In the genomic region with DNA sequence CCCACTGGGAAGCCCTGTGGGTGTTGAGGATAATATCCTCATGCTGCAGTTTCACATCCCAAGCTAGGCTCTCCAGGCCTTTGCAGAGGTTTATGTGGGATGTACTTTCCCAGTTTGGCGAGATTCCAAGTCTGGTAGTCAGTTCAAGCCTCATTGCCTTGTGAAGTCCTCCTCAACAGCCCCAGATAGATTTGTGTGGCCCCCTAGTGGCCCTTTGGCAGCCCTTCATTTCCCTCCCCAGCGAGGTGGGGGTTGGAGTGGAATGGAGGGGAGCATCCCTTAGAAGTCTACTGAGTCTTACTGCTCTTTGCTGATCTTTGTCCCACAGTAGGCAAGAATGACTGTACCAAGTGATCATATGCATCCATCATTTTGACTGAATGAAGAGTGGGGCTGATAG, we compare ENCODE assay signal across 9 cellular contexts.
DNase-seq lines count a peak whose midpoint lies in the region; ATAC-seq, FAIRE-seq and TF ChIP-seq lines count a peak whose summit lies in the region.
"Had no signal": no experiment of that assay in that cellular context is flagged by ENCODE, and none has a peak within 500 bp of the region (broad histone marks: within the 10 kb centered on the region; RNA-seq: fewer than 3 reads in every experiment).

No MANE protein-coding gene starts in this region.

- TF ChIP-seq EP300 in K562 (IDR thresholded peaks at IDR 0.05; ENCODE audit: low read length) (no peak), transverse colon (IDR thresholded peaks at IDR 0.05; ENCODE audit: low read depth) (no peak)

- CTCF ChIA-PET in K562 (lab: Yijun Ruan, JAX; ENCODE audit: low intra/inter-chr PET ratio): no interaction called here

- BruUV-seq in K562 (replicated peaks; lab: Mats Ljungman, UMichigan): no TSS peak

- H3K9ac ChIP-seq in K562 (ENCODE audit: insufficient read depth in 1 of 2, low read depth in 2 of 2, low read length in 2 of 2): no peak overlapping the region

- TF ChIP-seq POLR2A in K562 (conservative IDR thresholded peaks at IDR 0.05) (no peak), esophagus squamous epithelium (IDR thresholded peaks at IDR 0.05) (no peak), transverse colon (IDR thresholded peaks at IDR 0.05) (no peak)

- no peak overlapping the region for H3K27ac ChIP-seq in DOHH2 (ENCODE audit: low read depth, low read length)
- H3K27ac ChIP-seq in K562 (ENCODE audit: extremely low read depth, low read depth, low read length): no peak overlapping the region
- H3K27ac ChIP-seq in esophagus squamous epithelium: no peak overlapping the region
- no peak overlapping the region for H3K27ac ChIP-seq in transverse colon

- H3K9me2 ChIP-seq in DOHH2 (replicated peaks; ENCODE audit: control insufficient read depth, low read length): no peaks in the 10 kb centered on the region

- POLR2A ChIA-PET in K562 (lab: Yijun Ruan, JAX): no interaction called here

- FAIRE-seq in K562 (lab: Jason Lieb, UNC): no peak

- TF ChIP-seq CTCF in DOHH2 (IDR thresholded peaks at IDR 0.05; ENCODE audit: low read depth, low read length, poor library complexity, severe bottlenecking) (peak; percentile 72), K562 (IDR thresholded peaks at IDR 0.05 in 2 of 3, conservative IDR thresholded peaks at IDR 0.05 in 1 of 3; ENCODE audit: insufficient read depth in 2 of 3, low read depth in 1 of 3, low read length in 3 of 3) (0 out of 6 replicates have a peak, but pooled peaks of 1 of the 3 experiments have one; percentile 20), esophagus squamous epithelium (IDR thresholded peaks at IDR 0.05) (peak in 1 of 6 experiments; percentile 13), transverse colon (IDR thresholded peaks at IDR 0.05) (peak in 2 of 5 experiments; percentile 29 to 30)

- DNase-seq in NCI-H1105 treated with DMSO at 0.1 percent for 48 hours (lab: John Stamatoyannopoulos, UW): peak; percentile 25
- DNase-seq in K562 (ENCODE audit: extremely low read depth in 1 of 4, low spot score in 3 of 4): peak; percentile 5 to 33 (median 18)
- peak; percentile 85 for DNase-seq in kidney glomerular epithelial cell (lab: John Stamatoyannopoulos, UW)
- no peak for DNase-seq in activated T-cell treated with anti-CD3 and anti-CD28 coated beads, Interleukin-2, amount 50 U/mL, for 48 hours
- no peak for DNase-seq in activated CD8-positive, alpha-beta memory T cell treated with anti-CD3 and anti-CD28 coated beads, Interleukin-2, amount 50 U/mL, for 48 hours
- DNase-seq in esophagus squamous epithelium (lab: John Stamatoyannopoulos, UW): no peak
- DNase-seq in transverse colon: no peak
- DNase-seq: naive B cell had no signal

- no peaks in the 10 kb centered on the region for H3K79me2 ChIP-seq in DOHH2 (ENCODE audit: control insufficient read depth, low read length)
- H3K79me2 ChIP-seq in K562 (ENCODE audit: control insufficient read depth, insufficient read depth, low read length): no peaks in the 10 kb centered on the region

- H3K4me3 ChIP-seq in DOHH2 (ENCODE audit: low read length): no peak overlapping the region
- no peak overlapping the region for H3K4me3 ChIP-seq in K562
- H3K4me3 ChIP-seq in esophagus squamous epithelium: no peak overlapping the region
- H3K4me3 ChIP-seq in transverse colon: no peak overlapping the region

- ATAC-seq in K562: no peak

- H3K4me1 ChIP-seq in DOHH2 (ENCODE audit: control insufficient read depth, low read length) (no peaks in the 10 kb centered on the region), K562 (replicated peaks in 1 of 2; ENCODE audit: control insufficient read depth in 2 of 2, insufficient read depth in 2 of 2, low read length in 2 of 2) (no peaks in the 10 kb centered on the region), esophagus squamous epithelium (no peaks in the 10 kb centered on the region), transverse colon (no peaks in the 10 kb centered on the region)

- 0% methylated on average over 2 of the region's 2 CpGs for WGBS in K562 (ENCODE audit: insufficient coverage, low coverage, missing lambda C conversion rate)
- WGBS in esophagus squamous epithelium, 2 donors: 25 to 38% methylated on average over 1 of the region's 2 CpGs
- WGBS in transverse colon (ENCODE audit: low coverage in 1 of 2), 2 donors: 18% methylated on average over 2 of the region's 2 CpGs; no CpG with 5 or more reads in 1 of the 2 donors

- H3K27me3 ChIP-seq in DOHH2 (ENCODE audit: control insufficient read depth, low read length) (no peaks in the 10 kb centered on the region), K562 (ENCODE audit: control insufficient read depth in 2 of 2, insufficient read depth in 2 of 2, low read length in 2 of 2) (no peaks in the 10 kb centered on the region), esophagus squamous epithelium (no peaks in the 10 kb centered on the region), transverse colon (no peaks in the 10 kb centered on the region)

- in situ Hi-C loops in K562 (cut with MboI) (no loop called here), transverse colon (cut with MboI; ENCODE audit: low pct_ligation_motif_present in 1 of 4, low pct_unique_long_range_greater_than_20kb in 1 of 4, low sequenced_read_pairs in 3 of 4) (no loop called here)

- no peaks in the 10 kb centered on the region for H3K9me1 ChIP-seq in K562 (ENCODE audit: control insufficient read depth, insufficient read depth, low read length)

- no peaks in the 10 kb centered on the region for H4K20me1 ChIP-seq in DOHH2 (ENCODE audit: control insufficient read depth, insufficient read depth, low read depth, low read length)
- no peaks in the 10 kb centered on the region for H4K20me1 ChIP-seq in K562 (replicated peaks; ENCODE audit: control insufficient read depth, insufficient read depth, low read length)

- H3K4me2 ChIP-seq in DOHH2 (ENCODE audit: low read length): no peak overlapping the region
- no peak overlapping the region for H3K4me2 ChIP-seq in K562 (ENCODE audit: insufficient read depth, low read length)

- H2AFZ ChIP-seq in K562 (ENCODE audit: low read depth, low read length): no peak overlapping the region

- no peaks in the 10 kb centered on the region for H3K36me3 ChIP-seq in DOHH2 (ENCODE audit: control insufficient read depth, low read length)
- no peaks in the 10 kb centered on the region for H3K36me3 ChIP-seq in K562 (ENCODE audit: control insufficient read depth, insufficient read depth, low read length)
- H3K36me3 ChIP-seq in esophagus squamous epithelium: peaks cover 0 to 6% (median 0%) of the 10 kb centered on the region in 3 donors
- H3K36me3 ChIP-seq in transverse colon: no peaks in the 10 kb centered on the region

- intact Hi-C loops in K562 (cut with micrococcal nuclease): no loop called here
- intact Hi-C loops in esophagus squamous epithelium (cut with DNase I): no loop called here
- intact Hi-C loops in transverse colon (cut with DNase I; ENCODE audit: low total_unique reads): no loop called here

- no peaks in the 10 kb centered on the region for H3F3A ChIP-seq in DOHH2 (ENCODE audit: control insufficient read depth, insufficient read depth)

- H3K9me3 ChIP-seq in DOHH2 (ENCODE audit: control insufficient read depth, insufficient read depth, low read length) (no peaks in the 10 kb centered on the region), K562 (replicated peaks; ENCODE audit: control insufficient read depth, insufficient read depth, low read depth, low read length) (no peaks in the 10 kb centered on the region; the same call in 1 of the 2 replicates), esophagus squamous epithelium (no peaks in the 10 kb centered on the region), transverse colon (no peaks in the 10 kb centered on the region)

- TF ChIP-seq RAD21 in K562 (CRISPR knock-in tag; conservative IDR thresholded peaks at IDR 0.05 in 1 of 2, IDR thresholded peaks at IDR 0.05 in 1 of 2): peak in 1 of 2 experiments; percentile 21; a peak in 1 of 4 replicates

TF ChIP-seq in K562, 482 proteins besides CTCF, POLR2A, EP300 and RAD21 (continues in another document):
- TF ChIP-seq NBN (IDR thresholded peaks at IDR 0.05; ENCODE audit: low read depth) (no peak), BHLHE40 (IDR thresholded peaks at IDR 0.05; ENCODE audit: low read length) (no peak), ZNF445 (CRISPR knock-in tag; IDR thresholded peaks at IDR 0.05; ENCODE audit: low read depth) (no peak), XRCC3 (IDR thresholded peaks at IDR 0.05) (no peak), HDAC8 (tag; IDR thresholded peaks at IDR 0.05) (no peak), TRIM25 (IDR thresholded peaks at IDR 0.05; ENCODE audit: borderline replicate concordance) (no peak), GATA2 (CRISPR knock-in tag; IDR thresholded peaks at IDR 0.05) (no peak), BDP1 (IDR thresholded peaks at IDR 0.05; ENCODE audit: insufficient read depth, insufficient read length) (no peak), KLF1 (tag; IDR thresholded peaks at IDR 0.05) (no peak)
- TF ChIP-seq, protein P1, sequence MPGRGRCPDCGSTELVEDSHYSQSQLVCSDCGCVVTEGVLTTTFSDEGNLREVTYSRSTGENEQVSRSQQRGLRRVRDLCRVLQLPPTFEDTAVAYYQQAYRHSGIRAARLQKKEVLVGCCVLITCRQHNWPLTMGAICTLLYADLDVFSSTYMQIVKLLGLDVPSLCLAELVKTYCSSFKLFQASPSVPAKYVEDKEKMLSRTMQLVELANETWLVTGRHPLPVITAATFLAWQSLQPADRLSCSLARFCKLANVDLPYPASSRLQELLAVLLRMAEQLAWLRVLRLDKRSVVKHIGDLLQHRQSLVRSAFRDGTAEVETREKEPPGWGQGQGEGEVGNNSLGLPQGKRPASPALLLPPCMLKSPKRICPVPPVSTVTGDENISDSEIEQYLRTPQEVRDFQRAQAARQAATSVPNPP (IDR thresholded peaks at IDR 0.05; ENCODE audit: borderline replicate concordance, insufficient read depth, insufficient read length): no peak

Comparison
In these comparisons a context has a peak if more than half of its experiments do, and no peak if none do; other contexts are left out.
1. DNase-seq: peak in NCI-H1105 treated with DMSO at 0.1 percent for 48 hours (single experiment), K562 (4 of 4) and kidney glomerular epithelial cell (single experiment); none in activated T-cell treated with anti-CD3 and anti-CD28 coated beads, Interleukin-2, amount 50 U/mL, for 48 hours (0 of 2), activated CD8-positive, alpha-beta memory T cell treated with anti-CD3 and anti-CD28 coated beads, Interleukin-2, amount 50 U/mL, for 48 hours (single experiment), esophagus squamous epithelium (single experiment) and transverse colon (single experiment).